6 cellular contexts compared by ENCODE assay signal in the genomic region with DNA sequence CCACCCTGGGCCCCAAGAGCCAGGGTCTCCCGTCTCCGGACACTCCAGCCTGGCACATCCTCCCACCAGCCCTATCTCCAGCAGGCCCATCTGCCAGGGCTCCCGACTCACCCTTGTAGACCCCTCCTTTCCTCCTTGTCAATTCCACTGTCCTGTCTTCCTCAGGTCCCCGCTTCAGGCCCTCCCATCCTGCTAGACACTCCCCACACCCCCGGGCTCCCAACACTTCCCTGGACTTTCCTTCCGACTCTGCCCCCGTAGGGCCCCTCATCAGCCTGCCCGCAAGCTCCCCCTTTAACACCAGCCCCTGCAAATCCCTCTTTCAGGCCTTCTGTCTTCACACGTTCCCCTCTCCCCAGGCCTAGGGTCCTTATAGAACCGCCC. TPM values are rescaled to one million over a fixed set of nuclear protein-coding genes. Genes with fewer than 3 reads are reported as not detected.
A peak's percentile ranks its signal among the peaks of the same experiment; 100 is the strongest.
DNase-seq lines count a peak whose midpoint lies in the region; ATAC-seq and TF ChIP-seq lines count a peak whose summit lies in the region.

No MANE protein-coding gene starts in this region.

- TF ChIP-seq CTCF in breast epithelium (IDR thresholded peaks at IDR 0.05) (no peak), progenitor cell of endocrine pancreas (IDR thresholded peaks at IDR 0.05; ENCODE audit: unreplicated experiment) (no peak), MM.1S (IDR thresholded peaks at IDR 0.05; ENCODE audit: low read length) (no peak)

- H3K4me2 ChIP-seq in MM.1S (ENCODE audit: low read depth, low read length), result no peak overlapping the region

- intact Hi-C loops in breast epithelium (cut with DNase I; ENCODE audit: low total_unique reads), result no loop called here

- no peaks in the 10 kb centered on the region for H4K20me1 ChIP-seq in MM.1S (ENCODE audit: insufficient read depth, low read length)

- H3K9ac ChIP-seq in HUES48 (ENCODE audit: low read depth, low read length) (no peak overlapping the region), MM.1S (ENCODE audit: low read length) (no peak overlapping the region)

- no peak overlapping the region for H2AFZ ChIP-seq in MM.1S (ENCODE audit: low read length)

- no peaks in the 10 kb centered on the region for H3K9me2 ChIP-seq in MM.1S (replicated peaks; ENCODE audit: insufficient read depth, low read length)

- peak overlapping the region; percentile 82 for H3K4me3 Mint-ChIP-seq in progenitor cell of endocrine pancreas (ENCODE audit: low read depth)

- H3K36me3 ChIP-seq in HUES48 (ENCODE audit: control insufficient read depth, insufficient read depth, low read length) (peaks cover 16% of the 10 kb centered on the region; the same call in 1 of the 2 replicates), breast epithelium (no peaks in the 10 kb centered on the region), MM.1S (replicated peaks; ENCODE audit: insufficient read depth, low read length) (no peaks in the 10 kb centered on the region)

- peaks cover 5% of the 10 kb centered on the region for H3K4me1 Mint-ChIP-seq in progenitor cell of endocrine pancreas (ENCODE audit: low read depth)

- H3F3A ChIP-seq in MM.1S (ENCODE audit: insufficient read depth, low read length), result no peaks in the 10 kb centered on the region

- no peaks in the 10 kb centered on the region for H3K36me3 Mint-ChIP-seq in progenitor cell of endocrine pancreas (ENCODE audit: insufficient read depth)

- no peak for DNase-seq in breast epithelium (ENCODE audit: low spot score in 2 of 2)
- no peak for DNase-seq in progenitor cell of endocrine pancreas (ENCODE audit: low spot score, unreplicated experiment)
- DNase-seq in MV-4-11 (lab: John Stamatoyannopoulos, UW), result no peak
- DNase-seq in MM.1S, result no peak

- no peaks in the 10 kb centered on the region for H3K4me1 ChIP-seq in HUES48 (ENCODE audit: control insufficient read depth, insufficient read depth, low read length)
- H3K4me1 ChIP-seq in breast epithelium, result no peaks in the 10 kb centered on the region
- H3K4me1 ChIP-seq in MM.1S (ENCODE audit: low read length), result no peaks in the 10 kb centered on the region

- H3K27me3 ChIP-seq in HUES48 (ENCODE audit: control insufficient read depth, insufficient read depth, low read length) (no peaks in the 10 kb centered on the region), breast epithelium (peaks cover 0 to 20% of the 10 kb centered on the region in 2 donors), MM.1S (replicated peaks; ENCODE audit: insufficient read depth, low read length) (no peaks in the 10 kb centered on the region)

- H3K27me3 Mint-ChIP-seq in progenitor cell of endocrine pancreas, result no peaks in the 10 kb centered on the region

- no peaks in the 10 kb centered on the region for H3K9me3 Mint-ChIP-seq in progenitor cell of endocrine pancreas (ENCODE audit: low read depth)

- no peak for TF ChIP-seq POLR2A in breast epithelium (IDR thresholded peaks at IDR 0.05)

- H3K27ac ChIP-seq in HUES48 (ENCODE audit: low read depth, low read length) (no peak overlapping the region), breast epithelium (peak overlapping the region; percentile 16 to 29), MM.1S (ENCODE audit: low read length) (no peak overlapping the region)

- H3K4me3 ChIP-seq in HUES48 (ENCODE audit: low read depth, low read length) (peak overlapping the region; percentile 71), breast epithelium (peak overlapping the region; percentile 46 to 72 (median 56)), MM.1S (ENCODE audit: low read length) (no peak overlapping the region)

- H3K27ac Mint-ChIP-seq in progenitor cell of endocrine pancreas, result peak overlapping the region; percentile 80

- H3K9me3 ChIP-seq in HUES48 (ENCODE audit: control insufficient read depth, insufficient read depth, low read length), result peaks cover 35% of the 10 kb centered on the region
- no peaks in the 10 kb centered on the region for H3K9me3 ChIP-seq in breast epithelium
- no peaks in the 10 kb centered on the region for H3K9me3 ChIP-seq in MM.1S (replicated peaks; ENCODE audit: insufficient read depth, low read length)

- ATAC-seq in GM18498 (IDR thresholded peaks at IDR 0.05; ENCODE audit: unreplicated experiment), result no peak

- H3K79me2 ChIP-seq in MM.1S (ENCODE audit: low read length), result no peaks in the 10 kb centered on the region

RNA-seq across cellular contexts. Expression of a gene that starts 1.1 kb away (rescaled TPM):
- total RNA-seq in breast epithelium (10 to 100 TPM in 1 of 3 donors, 1 to 10 TPM in 2; 5.9 to 18.4 (median 6.6) TPM), progenitor cell of endocrine pancreas (22.6 and 24.1 TPM in 2 replicates)

RNA-seq across cellular contexts. Expression of a gene that starts 7.0 kb away (rescaled TPM):
- total RNA-seq in breast epithelium (100 to 1,000 TPM in 1 of 3 donors, 10 to 100 TPM in 2; 95.7 to 134 (median 98.6) TPM), progenitor cell of endocrine pancreas (44.9 and 55.0 TPM in 2 replicates)

RNA-seq across cellular contexts. Expression of a gene that starts 13.9 kb away (rescaled TPM):
- total RNA-seq in breast epithelium, result 1 to 10 TPM in 2 of 3 donors, under 1 TPM in 1; 0.80 to 6.3 (median 4.3) TPM
- 27.1 and 27.9 TPM in 2 replicates for total RNA-seq in progenitor cell of endocrine pancreas

RNA-seq across cellular contexts. Expression of a gene that starts 29.5 kb away (rescaled TPM):
- 10 to 100 TPM; 44.1 to 93.3 (median 52.1) TPM for total RNA-seq in breast epithelium
- 39.7 and 40.8 TPM in 2 replicates for total RNA-seq in progenitor cell of endocrine pancreas

RNA-seq across cellular contexts. Expression of a gene that starts 50.8 kb away (rescaled TPM):
- total RNA-seq in breast epithelium, result 10 to 100 TPM; 21.1 to 28.8 (median 27.8) TPM
- total RNA-seq in progenitor cell of endocrine pancreas, result 15.6 and 16.5 TPM in 2 replicates

Comparison
In these comparisons a context has a peak if more than half of its experiments do, and no peak if none do; other contexts are left out.
1. H3K27ac ChIP-seq: peak in breast epithelium (2 of 2); none in HUES48 (single experiment) and MM.1S (single experiment).